Comparison of ENCODE assay signal across 11 cellular contexts in genomic region chr17:5221912-5222311, GRCh38. TPM values are rescaled to one million over a fixed set of nuclear protein-coding genes. Genes with fewer than 3 reads are reported as not detected.
DNase-seq lines count a peak whose midpoint lies in the region; ATAC-seq and TF ChIP-seq lines count a peak whose summit lies in the region.
"Not testable (repeated sequence)": the region's sequence is repeated elsewhere in the genome, so short reads cannot be mapped to it uniquely, and the experiment has no call there.
"Had no signal": no experiment of that assay in that cellular context is flagged by ENCODE, and none has a peak within 500 bp of the region (broad histone marks: within the 10 kb centered on the region; RNA-seq: fewer than 3 reads in every experiment).

No MANE protein-coding gene starts in this region.

- H3K4me3 ChIP-seq in GM12865 (ENCODE audit: low read depth, low read length); OCI-LY7 (ENCODE audit: low read depth, low read length, poor library complexity, severe bottlenecking); tibial nerve: not testable (repeated sequence)

- H3K4me1 ChIP-seq in OCI-LY7 (ENCODE audit: insufficient read depth, low read length, poor library complexity, severe bottlenecking), result peaks cover 68% of the 10 kb centered on the region
- not testable (repeated sequence) for H3K4me1 ChIP-seq in tibial nerve

- POLR2A ChIA-PET in OCI-LY7 (lab: Charles Lee), result not testable (repeated sequence)
- POLR2A ChIA-PET in naive thymus-derived CD8-positive, alpha-beta T cell (lab: Charles Lee), result interaction anchor here (1.4 kb wide), 1 partner anchor 11 kb away, joined by 3 read pairs; no protein-coding TSS in a partner anchor

- CTCF ChIA-PET in OCI-LY7 (lab: Charles Lee; ENCODE audit: unreplicated experiment), result not testable (repeated sequence)

- TF ChIP-seq POLR2A in tibial nerve (IDR thresholded peaks at IDR 0.05), result not testable (repeated sequence)

- H3K27ac Mint-ChIP-seq in CD14-positive monocyte, result peak overlapping the region; percentile 62 to 92 (median 86)
- peak overlapping the region; percentile 79 for H3K27ac Mint-ChIP-seq in activated T-cell treated with anti-CD3 and anti-CD28 coated beads, Interleukin-2, amount 50 U/mL, for 24 hours
- peak overlapping the region; percentile 88 to 95 for H3K27ac Mint-ChIP-seq in effector memory CD8-positive, alpha-beta T cell
- H3K27ac Mint-ChIP-seq in naive thymus-derived CD8-positive, alpha-beta T cell, result peak overlapping the region in 9 of 10 donors; percentile 75 to 94 (median 90)
- H3K27ac Mint-ChIP-seq in stimulated activated effector memory CD8-positive, alpha-beta T cell treated with anti-CD3 and anti-CD28 coated beads, Interleukin-12 subunit alpha, Interleukin-12 subunit beta, amount 100 ng/mL, for 72 hours, result peak overlapping the region; percentile 75

- ATAC-seq in effector memory CD8-positive, alpha-beta T cell (replicated peaks); naive thymus-derived CD8-positive, alpha-beta T cell; stimulated activated effector memory CD8-positive, alpha-beta T cell treated with anti-CD3 and anti-CD28 coated beads, Interleukin-12 subunit alpha, Interleukin-12 subunit beta, amount 100 ng/mL, for 72 hours: not testable (repeated sequence)

- peaks cover 61 to 99% of the 10 kb centered on the region in 2 donors for H3K36me3 Mint-ChIP-seq in CD14-positive monocyte
- H3K36me3 Mint-ChIP-seq in activated T-cell treated with anti-CD3 and anti-CD28 coated beads, Interleukin-2, amount 50 U/mL, for 24 hours (ENCODE audit: low read depth); effector memory CD8-positive, alpha-beta T cell (ENCODE audit: insufficient read depth); naive thymus-derived CD8-positive, alpha-beta T cell; stimulated activated effector memory CD8-positive, alpha-beta T cell treated with anti-CD3 and anti-CD28 coated beads, Interleukin-12 subunit alpha, Interleukin-12 subunit beta, amount 100 ng/mL, for 72 hours: not testable (repeated sequence)

- not testable (repeated sequence) for H3K9me2 ChIP-seq in OCI-LY7 (ENCODE audit: insufficient read depth, low read length)

- peak overlapping the region; percentile 83 for H3K27ac ChIP-seq in OCI-LY7 (ENCODE audit: low read depth, low read length, poor library complexity, severe bottlenecking)
- H3K27ac ChIP-seq in tibial nerve, result peak overlapping the region in 3 of 4 donors; percentile 36 to 64 (median 55)

- not testable (repeated sequence) for H3K27me3 Mint-ChIP-seq in CD14-positive monocyte (ENCODE audit: low read depth in 3 of 3); activated T-cell treated with anti-CD3 and anti-CD28 coated beads, Interleukin-2, amount 50 U/mL, for 24 hours; effector memory CD8-positive, alpha-beta T cell; naive thymus-derived CD8-positive, alpha-beta T cell

- not testable (repeated sequence) for H3K36me3 ChIP-seq in OCI-LY7 (ENCODE audit: insufficient read depth, low read length)
- peaks cover 0 to 76% (median 0%) of the 10 kb centered on the region in 3 donors for H3K36me3 ChIP-seq in tibial nerve

- BruUV-seq in OCI-LY7 (replicated peaks; lab: Mats Ljungman, UMichigan), result not testable (repeated sequence)

- not testable (repeated sequence) for TF ChIP-seq CTCF in CD14-positive monocyte (IDR thresholded peaks at IDR 0.05); GM12865 (IDR thresholded peaks at IDR 0.05; ENCODE audit: insufficient read depth, low read depth, low read length, missing control alignments); OCI-LY7 (conservative IDR thresholded peaks at IDR 0.05; ENCODE audit: low read length); tibial nerve (IDR thresholded peaks at IDR 0.05)

- H3K4me1 Mint-ChIP-seq in CD14-positive monocyte, result peaks cover 59% of the 10 kb centered on the region
- peaks cover 24% of the 10 kb centered on the region for H3K4me1 Mint-ChIP-seq in activated T-cell treated with anti-CD3 and anti-CD28 coated beads, Interleukin-2, amount 50 U/mL, for 24 hours (ENCODE audit: low read depth)
- peaks cover 35 to 51% of the 10 kb centered on the region in 2 donors for H3K4me1 Mint-ChIP-seq in effector memory CD8-positive, alpha-beta T cell (ENCODE audit: low read depth in 2 of 2)
- H3K4me1 Mint-ChIP-seq in naive thymus-derived CD8-positive, alpha-beta T cell, result peaks cover 17 to 60% (median 48%) of the 10 kb centered on the region in 4 donors
- peaks cover 37% of the 10 kb centered on the region for H3K4me1 Mint-ChIP-seq in stimulated activated effector memory CD8-positive, alpha-beta T cell treated with anti-CD3 and anti-CD28 coated beads, Interleukin-12 subunit alpha, Interleukin-12 subunit beta, amount 100 ng/mL, for 72 hours

- not testable (repeated sequence) for H3K9me3 Mint-ChIP-seq in CD14-positive monocyte; activated T-cell treated with anti-CD3 and anti-CD28 coated beads, Interleukin-2, amount 50 U/mL, for 24 hours; effector memory CD8-positive, alpha-beta T cell; naive thymus-derived CD8-positive, alpha-beta T cell; stimulated activated effector memory CD8-positive, alpha-beta T cell treated with anti-CD3 and anti-CD28 coated beads, Interleukin-12 subunit alpha, Interleukin-12 subunit beta, amount 100 ng/mL, for 72 hours

- not testable (repeated sequence) for H3K79me2 ChIP-seq in OCI-LY7 (ENCODE audit: insufficient read depth, low read depth, low read length)

- intact Hi-C loops in CD14-positive monocyte (cut with micrococcal nuclease), result not testable (repeated sequence)
- intact Hi-C loops in OCI-LY7 (cut with micrococcal nuclease; ENCODE audit: unreplicated experiment), result loop anchor here (1.0 kb wide), 1 partner anchor 11 kb away; no protein-coding TSS in a partner anchor

- H4K20me1 ChIP-seq in OCI-LY7 (ENCODE audit: insufficient read depth, low read length), result not testable (repeated sequence)

- peak overlapping the region; percentile 72; the same call in 1 of the 2 replicates for H2AFZ ChIP-seq in OCI-LY7 (ENCODE audit: low read length)

- not testable (repeated sequence) for DNase-seq in CD14-positive monocyte (ENCODE audit: low spot score); OCI-LY7 (ENCODE audit: low spot score); activated T-cell treated with anti-CD3 and anti-CD28 coated beads, Interleukin-2, amount 50 U/mL, for 24 hours; effector memory CD8-positive, alpha-beta T cell; naive thymus-derived CD8-positive, alpha-beta T cell; stimulated activated effector memory CD8-positive, alpha-beta T cell treated with anti-CD3 and anti-CD28 coated beads, Interleukin-12 subunit alpha, Interleukin-12 subunit beta, amount 100 ng/mL, for 72 hours (ENCODE audit: low spot score in 2 of 2); tibial nerve (ENCODE audit: low spot score in 2 of 2)
- DNase-seq in GM12865 (ENCODE audit: low read depth), result peak; percentile 67

- H3K27me3 ChIP-seq in tibial nerve, result not testable (repeated sequence)

- TF ChIP-seq EP300 in tibial nerve (IDR thresholded peaks at IDR 0.05), result not testable (repeated sequence)

- not testable (repeated sequence) for H3K4me3 Mint-ChIP-seq in CD14-positive monocyte; activated T-cell treated with anti-CD3 and anti-CD28 coated beads, Interleukin-2, amount 50 U/mL, for 24 hours
- H3K4me3 Mint-ChIP-seq in effector memory CD8-positive, alpha-beta T cell, result peak overlapping the region; percentile 56 to 60
- H3K4me3 Mint-ChIP-seq in naive thymus-derived CD8-positive, alpha-beta T cell, result peak overlapping the region in 4 of 10 donors; percentile 41 to 80 (median 72)
- peak overlapping the region; percentile 44 for H3K4me3 Mint-ChIP-seq in stimulated activated effector memory CD8-positive, alpha-beta T cell treated with anti-CD3 and anti-CD28 coated beads, Interleukin-12 subunit alpha, Interleukin-12 subunit beta, amount 100 ng/mL, for 72 hours

- H3K9me3 ChIP-seq in OCI-LY7 (ENCODE audit: low read length); tibial nerve: not testable (repeated sequence)

- WGBS in tibial nerve, 2 donors, result 93 to 95% methylated on average over 12 of the region's 12 CpGs

- H3K4me2 ChIP-seq in OCI-LY7 (ENCODE audit: low read length), result peak overlapping the region; percentile 63; the same call in 1 of the 2 replicates

RNA-seq across cellular contexts. Expression of gene SCIMP, which starts 12.7 kb away (rescaled TPM):
- polyA plus RNA-seq in CD14-positive monocyte, result 100 to 1,000 TPM in 1 of 2 donors, 10 to 100 TPM in 1; 98.4 to 164 TPM
- total RNA-seq in OCI-LY7 (2014; rRNA removed; shearing (Covaris generic)), result 0.88 and 3.0 TPM in 2 replicates
- total RNA-seq in OCI-LY7 (2022) (0.27 and 0.72 TPM in 2 replicates), tibial nerve (1 to 10 TPM in 3 of 4 donors, under 1 TPM in 1; 0.84 to 3.0 (median 1.5) TPM)
- total RNA-seq in naive thymus-derived CD8-positive, alpha-beta T cell, result 1 to 10 TPM; 2.3 to 2.8 TPM
- under 1 TPM; 0.11 to 0.72 (median 0.22) TPM for polyA plus RNA-seq in naive thymus-derived CD8-positive, alpha-beta T cell
- total RNA-seq: Caco-2, GM23248, HepG2 had no signal
- polyA plus RNA-seq: HepG2 had no signal

RNA-seq across cellular contexts. Expression of gene ZNF594, which starts 30.2 kb away (rescaled TPM):
- polyA plus RNA-seq in CD14-positive monocyte, result under 1 TPM in 1 of 2 donors, not detected in 1; 0.34 TPM
- total RNA-seq in OCI-LY7 (2014; rRNA removed; shearing (Covaris generic)), result 42.5 and 43.4 TPM in 2 replicates
- total RNA-seq in OCI-LY7 (2022), result 32.1 and 35.2 TPM in 2 replicates
- 10 to 100 TPM; 32.4 to 32.5 TPM for total RNA-seq in naive thymus-derived CD8-positive, alpha-beta T cell
- 1 to 10 TPM; 1.7 to 3.3 (median 3.3) TPM for polyA plus RNA-seq in naive thymus-derived CD8-positive, alpha-beta T cell
- 10 to 100 TPM; 19.6 to 37.2 (median 25.6) TPM for total RNA-seq in tibial nerve
